Comparison of ENCODE assay signal across 20 cellular contexts in the genomic region with DNA sequence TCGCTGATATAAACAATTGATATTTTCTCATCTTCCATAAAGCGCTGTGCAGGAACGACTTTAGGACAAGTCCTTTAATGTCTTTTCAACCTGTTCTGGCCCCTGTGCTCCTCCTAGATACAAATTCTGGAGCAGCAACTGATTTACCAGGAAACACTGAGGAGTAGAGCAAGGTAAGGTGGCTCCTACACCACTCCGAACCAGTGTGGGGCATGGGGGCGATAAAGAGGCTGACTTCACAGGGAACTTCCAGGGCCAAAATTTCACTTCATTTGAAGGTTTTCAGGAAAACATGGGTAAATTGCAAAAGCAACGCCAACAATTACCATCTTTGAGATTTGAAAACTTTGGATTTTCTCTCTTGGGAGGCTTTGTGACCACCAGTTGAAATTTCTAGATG.
DNase-seq lines count a peak whose midpoint lies in the region; ATAC-seq, FAIRE-seq and TF ChIP-seq lines count a peak whose summit lies in the region.
"Had no signal": no experiment of that assay in that cellular context is flagged by ENCODE, and none has a peak within 500 bp of the region (broad histone marks: within the 10 kb centered on the region; RNA-seq: fewer than 3 reads in every experiment).

No MANE protein-coding gene starts in this region.

- intact Hi-C loops in CD4-positive, alpha-beta T cell (cut with DNase I, micrococcal nuclease): no loop called here

- H3K4me2 ChIP-seq in OCI-LY1 (ENCODE audit: low read length) (peak overlapping the region; percentile 40), parathyroid adenoma (ENCODE audit: low read length) (no peak overlapping the region)

- WGBS in endodermal cell (ENCODE audit: insufficient coverage in 1 of 2, insufficient read length in 1 of 2), 2 experiments: 87 to 98% methylated on average over 6 of the region's 6 CpGs

- H3K27me3 ChIP-seq in CD4-positive, alpha-beta T cell (ENCODE audit: control insufficient read depth, insufficient read depth, low read length): no peaks in the 10 kb centered on the region
- no peaks in the 10 kb centered on the region for H3K27me3 ChIP-seq in OCI-LY1 (ENCODE audit: insufficient read depth, low read length)
- no peaks in the 10 kb centered on the region for H3K27me3 ChIP-seq in endodermal cell (ENCODE audit: control insufficient read depth, insufficient read depth, low read length, poor library complexity, severe bottlenecking)
- H3K27me3 ChIP-seq in parathyroid adenoma (ENCODE audit: control insufficient read depth, insufficient read depth, low read length): no peaks in the 10 kb centered on the region

- CTCF ChIA-PET in CD4-positive, alpha-beta T cell (lab: Charles Lee): no interaction called here

- H3K4me3 ChIP-seq in OCI-LY1 (ENCODE audit: low read depth, low read length, poor library complexity, severe bottlenecking) (no peak overlapping the region), endodermal cell (ENCODE audit: low read length) (no peak overlapping the region), parathyroid adenoma (ENCODE audit: low read depth, low read length) (no peak overlapping the region)

- FAIRE-seq in H54 (lab: Jason Lieb, UNC): no peak

- no peak for ATAC-seq in CD4-positive, alpha-beta T cell (ENCODE audit: poor library complexity)
- ATAC-seq: CD8-positive, alpha-beta T cell; SK-N-SH treated with all-trans-retinoic acid at 6 μM for 48 hours had no signal

- 0 out of 2 replicates have a peak, but pooled peaks cover 10% of the 10 kb centered on the region for H3F3A ChIP-seq in OCI-LY1 (ENCODE audit: insufficient read depth, low read length)

- H3K36me3 Mint-ChIP-seq in CD4-positive, alpha-beta T cell (ENCODE audit: low read depth): no peaks in the 10 kb centered on the region
- H3K36me3 Mint-ChIP-seq in endodermal cell (ENCODE audit: low read depth): peaks cover 2% of the 10 kb centered on the region
- no peaks in the 10 kb centered on the region for H3K36me3 Mint-ChIP-seq in immature natural killer cell
- H3K36me3 Mint-ChIP-seq: CD8-positive, alpha-beta T cell had no signal

- H3K79me2 ChIP-seq in OCI-LY1 (ENCODE audit: insufficient read depth, low read length): no peaks in the 10 kb centered on the region
- H3K79me2 ChIP-seq in parathyroid adenoma: no peaks in the 10 kb centered on the region

- H3K36me3 ChIP-seq in OCI-LY1 (ENCODE audit: insufficient read depth, low read length) (no peaks in the 10 kb centered on the region), endodermal cell (ENCODE audit: control insufficient read depth, insufficient read depth, low read length) (no peaks in the 10 kb centered on the region), parathyroid adenoma (ENCODE audit: control insufficient read depth, insufficient read depth, low read length) (no peaks in the 10 kb centered on the region)

- peaks cover 5% of the 10 kb centered on the region for H3K9me3 Mint-ChIP-seq in CD4-positive, alpha-beta T cell
- no peaks in the 10 kb centered on the region for H3K9me3 Mint-ChIP-seq in endodermal cell
- no peaks in the 10 kb centered on the region for H3K9me3 Mint-ChIP-seq in immature natural killer cell
- H3K9me3 Mint-ChIP-seq: CD8-positive, alpha-beta T cell; HFFc6 had no signal

- TF ChIP-seq CTCF in CD4-positive, alpha-beta T cell (IDR thresholded peaks at IDR 0.05): no peak
- TF ChIP-seq CTCF in OCI-LY1 (IDR thresholded peaks at IDR 0.05; ENCODE audit: low read length): no peak; the same call in 1 of the 2 replicates
- TF ChIP-seq CTCF in endodermal cell (conservative IDR thresholded peaks at IDR 0.05): peak; percentile 61
- no peak for TF ChIP-seq CTCF in parathyroid adenoma (IDR thresholded peaks at IDR 0.05)

- H3K4me1 Mint-ChIP-seq in CD4-positive, alpha-beta T cell (ENCODE audit: low read depth): peaks cover 82% of the 10 kb centered on the region
- H3K4me1 Mint-ChIP-seq in endodermal cell (peaks cover 42% of the 10 kb centered on the region), immature natural killer cell (peaks cover 66 to 68% of the 10 kb centered on the region in 2 donors)

- H3K9me3 ChIP-seq in CD4-positive, alpha-beta T cell (ENCODE audit: control insufficient read depth, low read length): no peaks in the 10 kb centered on the region
- no peaks in the 10 kb centered on the region for H3K9me3 ChIP-seq in OCI-LY1 (ENCODE audit: low read length)
- H3K9me3 ChIP-seq in endodermal cell (ENCODE audit: control insufficient read depth, low read length): no peaks in the 10 kb centered on the region
- no peaks in the 10 kb centered on the region for H3K9me3 ChIP-seq in parathyroid adenoma (ENCODE audit: control insufficient read depth, low read length)

- peak overlapping the region; percentile 45 for H3K9ac ChIP-seq in OCI-LY1 (ENCODE audit: low read length)
- H3K9ac ChIP-seq in endodermal cell (ENCODE audit: extremely low read depth, low read length, poor library complexity, severe bottlenecking): no peak overlapping the region
- no peak overlapping the region for H3K9ac ChIP-seq in parathyroid adenoma

- no peaks in the 10 kb centered on the region for H4K20me1 ChIP-seq in OCI-LY1 (ENCODE audit: insufficient read depth, low read length)

- H3K4me3 Mint-ChIP-seq in CD4-positive, alpha-beta T cell: no peak overlapping the region
- H3K4me3 Mint-ChIP-seq in endodermal cell (no peak overlapping the region), immature natural killer cell (no peak overlapping the region)
- H3K4me3 Mint-ChIP-seq: CD8-positive, alpha-beta T cell; HFFc6 had no signal

- H3K27me3 Mint-ChIP-seq in CD4-positive, alpha-beta T cell: no peaks in the 10 kb centered on the region
- peaks cover 3% of the 10 kb centered on the region for H3K27me3 Mint-ChIP-seq in endodermal cell (ENCODE audit: insufficient read depth)
- peaks cover 0 to 6% (median 2%) of the 10 kb centered on the region in 3 donors for H3K27me3 Mint-ChIP-seq in immature natural killer cell (ENCODE audit: low read depth in 3 of 3)

- no peaks in the 10 kb centered on the region for H3K9me2 ChIP-seq in OCI-LY1 (ENCODE audit: low read depth, low read length)

- no peak for TF ChIP-seq POLR2A in H54 (IDR thresholded peaks at IDR 0.05; ENCODE audit: low read depth, low read length)

- peak overlapping the region; percentile 86 for H3K27ac Mint-ChIP-seq in CD4-positive, alpha-beta T cell
- H3K27ac Mint-ChIP-seq in endodermal cell: no peak overlapping the region
- no peak overlapping the region for H3K27ac Mint-ChIP-seq in immature natural killer cell
- H3K27ac Mint-ChIP-seq: CD8-positive, alpha-beta T cell; HFFc6 had no signal

- H3K4me1 ChIP-seq in OCI-LY1 (ENCODE audit: insufficient read depth, low read length, severe bottlenecking): peaks cover 92% of the 10 kb centered on the region
- peaks cover 27% of the 10 kb centered on the region for H3K4me1 ChIP-seq in endodermal cell (ENCODE audit: control insufficient read depth, insufficient read depth, low read length)
- H3K4me1 ChIP-seq in parathyroid adenoma: peaks cover 32% of the 10 kb centered on the region

- no peak for DNase-seq in CD4-positive, alpha-beta T cell
- DNase-seq in endodermal cell (peak; percentile 69), H54 (ENCODE audit: insufficient read length, low spot score) (no peak), foreskin melanocyte (no peak), NCI-H1694 (lab: John Stamatoyannopoulos, UW) (no peak), immature natural killer cell (no peak)
- DNase-seq: ACHN, AML-193, GOT3, HFFc6, Kasumi-1, MM.1S, NCI-H1092 treated with DMSO at 0.1 percent for 48 hours, NCI-H226, NCI-H524 treated with DMSO at 0.1 percent for 48 hours, SHP77 had no signal

- POLR2A ChIA-PET in CD4-positive, alpha-beta T cell (lab: Charles Lee): no interaction called here

- H2AFZ ChIP-seq in OCI-LY1 (ENCODE audit: low read length) (no peak overlapping the region), parathyroid adenoma (peak overlapping the region; percentile 17)

- no peak overlapping the region for H3K27ac ChIP-seq in CD4-positive, alpha-beta T cell (ENCODE audit: low read depth, low read length)
- H3K27ac ChIP-seq in OCI-LY1 (ENCODE audit: low read depth, low read length, poor library complexity, severe bottlenecking): peak overlapping the region; percentile 98
- no peak overlapping the region for H3K27ac ChIP-seq in endodermal cell (ENCODE audit: low read depth, low read length)
- peak overlapping the region; percentile 95 for H3K27ac ChIP-seq in parathyroid adenoma

Comparison
In these comparisons a context has a peak if more than half of its experiments do, and no peak if none do; other contexts are left out.
1. H3K27ac ChIP-seq: peak in OCI-LY1 (single experiment) and parathyroid adenoma (single experiment); none in CD4-positive, alpha-beta T cell (single experiment) and endodermal cell (single experiment).